8 cellular contexts compared by ENCODE assay signal in the genomic region with DNA sequence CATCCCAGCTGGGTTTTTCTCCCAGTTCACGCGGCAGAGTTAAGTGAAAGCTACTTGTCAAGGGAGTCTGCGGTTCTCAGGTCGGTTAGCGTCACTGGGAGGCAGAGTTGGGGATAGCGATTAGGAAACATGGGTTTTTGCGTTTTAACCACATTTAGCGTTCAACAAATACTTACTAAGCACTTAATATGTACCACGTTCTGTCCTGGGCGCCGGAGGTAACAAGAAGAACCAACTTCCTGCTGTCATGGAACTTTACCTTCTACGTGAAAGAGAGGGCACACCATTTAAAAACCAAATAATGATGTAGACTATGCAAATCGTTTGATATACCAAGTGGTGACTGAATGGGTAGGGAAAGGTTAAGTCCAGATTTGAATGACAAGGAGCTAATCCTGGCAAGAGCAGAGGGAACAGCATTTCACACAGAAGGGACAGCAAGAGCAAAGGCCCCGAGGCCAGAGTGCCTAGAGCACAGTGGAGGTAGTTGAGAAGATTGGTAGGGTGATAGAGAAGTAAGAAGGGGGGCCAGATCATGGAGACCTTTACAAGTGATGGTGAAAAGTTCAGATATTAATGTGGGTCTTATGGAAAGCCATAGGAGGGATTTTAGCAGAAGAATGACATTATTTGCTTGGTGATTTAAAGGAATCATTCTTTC. TPM values are rescaled to one million over a fixed set of nuclear protein-coding genes. Genes with fewer than 3 reads are reported as not detected.
DNase-seq lines count a peak whose midpoint lies in the region; ATAC-seq and TF ChIP-seq lines count a peak whose summit lies in the region.

No MANE protein-coding gene starts in this region.

- H4K20me1 ChIP-seq in fibroblast of lung (ENCODE audit: control insufficient read depth, extremely low read depth, insufficient read depth, low read length), result no peaks in the 10 kb centered on the region

- peak overlapping the region; percentile 98 for H3K4me2 ChIP-seq in fibroblast of lung (ENCODE audit: extremely low read depth, insufficient read depth, low read length)

- H3K27ac ChIP-seq in fibroblast of lung (ENCODE audit: insufficient read depth, low read length), result peak overlapping the region; percentile 89

- no peaks in the 10 kb centered on the region for H3K27me3 ChIP-seq in fibroblast of lung (ENCODE audit: control insufficient read depth, insufficient read depth, low read length)

- CTCF ChIA-PET in T-cell (lab: Charles Lee), result interaction anchor here in 1 of 2 donors (1.0 to 2.0 kb wide), 3 partner anchors 10 to 200 kb away, joined by 4 to 7 read pairs (median 4); a partner anchor contains a TSS

- peaks cover 4% of the 10 kb centered on the region for H3K4me1 ChIP-seq in fibroblast of lung (ENCODE audit: control insufficient read depth, extremely low read depth, insufficient read depth, low read length)

- peak overlapping the region; percentile 97 to 99 for H3K27ac Mint-ChIP-seq in T-cell

- no peaks in the 10 kb centered on the region for H3K9me3 Mint-ChIP-seq in T-cell

- no peaks in the 10 kb centered on the region for H3K36me3 ChIP-seq in fibroblast of lung (ENCODE audit: control insufficient read depth, insufficient read depth, low read length)

- peaks cover 44 to 51% (median 47%) of the 10 kb centered on the region in 3 donors for H3K4me1 Mint-ChIP-seq in T-cell

- H3K9me3 ChIP-seq in fibroblast of lung (ENCODE audit: control insufficient read depth, insufficient read depth, low read depth, low read length), result no peaks in the 10 kb centered on the region

- H3K4me3 ChIP-seq in fibroblast of lung (replicated peaks in 1 of 4; ENCODE audit: control extremely low read depth in 1 of 4, insufficient read depth in 1 of 4, low read depth in 3 of 4, low read length in 4 of 4), result peak overlapping the region; percentile 91 to 97 (median 93)
- H3K4me3 ChIP-seq in retinal pigment epithelial cell (ENCODE audit: low read length), result peak overlapping the region; percentile 92

- peak overlapping the region; percentile 92 for H2AFZ ChIP-seq in fibroblast of lung (ENCODE audit: low read length)

- TF ChIP-seq CTCF in fibroblast of lung (conservative IDR thresholded peaks at IDR 0.05 in 1 of 2, IDR thresholded peaks at IDR 0.05 in 1 of 2; ENCODE audit: low read depth in 1 of 2, low read length in 2 of 2) (no peak), retinal pigment epithelial cell (conservative IDR thresholded peaks at IDR 0.05; ENCODE audit: low read depth, low read length) (no peak)

- ATAC-seq in HG02840 (IDR thresholded peaks at IDR 0.05; ENCODE audit: low FRiP score, unreplicated experiment), result peak; percentile 3
- ATAC-seq in T-cell (replicated peaks in 1 of 4), result peak; percentile 3 to 26 (median 12)

- peak overlapping the region; percentile 82 to 98 (median 91) for H3K4me3 Mint-ChIP-seq in T-cell

- DNase-seq in NCI-H2029 treated with DMSO at 0.1 percent for 48 hours (lab: John Stamatoyannopoulos, UW), result peak; percentile 37
- DNase-seq in NCI-H2029 (lab: John Stamatoyannopoulos, UW), result no peak
- peak in 15 of 34 experiments; percentile 9 to 41 (median 25) for DNase-seq in T-cell
- no peak for DNase-seq in fibroblast of lung (ENCODE audit: low read depth in 2 of 2)
- no peak for DNase-seq in retinal pigment epithelial cell (ENCODE audit: low read depth)
- DNase-seq in activated gamma-delta T cell treated with Interleukin-2 at 50 U/mL for 16 hours, result no peak
- no peak for DNase-seq in posterior vena cava (ENCODE audit: low spot score)

- no peaks in the 10 kb centered on the region for H3K27me3 Mint-ChIP-seq in T-cell

- H3K79me2 ChIP-seq in fibroblast of lung (ENCODE audit: control insufficient read depth, insufficient read depth, low read length), result peaks cover 25% of the 10 kb centered on the region

- H3K9ac ChIP-seq in fibroblast of lung (ENCODE audit: insufficient read depth, low read length), result peak overlapping the region; percentile 82

- POLR2A ChIA-PET in T-cell (lab: Charles Lee), result interaction anchor here in 1 of 2 donors (0.6 to 1.0 kb wide), 4 partner anchors 46 to 93 kb away, joined by 3 to 4 read pairs (median 4); no protein-coding TSS in a partner anchor

- H3K36me3 Mint-ChIP-seq in T-cell, result peaks cover 17% of the 10 kb centered on the region

- intact Hi-C loops in posterior vena cava (cut with DNase I), result loop anchor here (5.0 to 10.0 kb wide), 2 partner anchors 86 to 217 kb away; no protein-coding TSS in a partner anchor

RNA-seq across cellular contexts. Expression of a gene that starts 0.7 kb away (rescaled TPM):
- total RNA-seq in T-cell (10 to 100 TPM; 27.4 to 42.9 (median 34.6) TPM), fibroblast of lung (23.9 and 28.7 TPM in 2 replicates), posterior vena cava (10 to 100 TPM; 18.9 to 20.7 TPM)
- polyA plus RNA-seq in fibroblast of lung, result 11.9 and 13.6 TPM in 2 replicates
- 13.5 and 15.7 TPM in 2 replicates for polyA plus RNA-seq in fibroblast of lung (2012)
- 11.1 and 18.9 TPM in 2 replicates for polyA minus RNA-seq in fibroblast of lung (ENCODE audit: low replicate concordance)

RNA-seq across cellular contexts. Expression of a gene that starts 0.8 kb away (rescaled TPM):
- total RNA-seq in T-cell (under 1 TPM in 4 of 5 donors, not detected in 1; 0.09 to 0.75 (median 0.31) TPM), fibroblast of lung (under 0.01 and 0.17 TPM in 2 replicates), posterior vena cava (not detected)
- polyA plus RNA-seq in fibroblast of lung, result not detected in 2 replicates
- not detected in 2 replicates for polyA plus RNA-seq in fibroblast of lung (2012)
- not detected in 2 replicates for polyA minus RNA-seq in fibroblast of lung (ENCODE audit: low replicate concordance)
